29 cellular contexts compared by ENCODE assay signal in genomic region chrX:112555831-112556230, GRCh38.
"Had no signal": no experiment of that assay in that cellular context is flagged by ENCODE, and none has a peak within 500 bp of the region (broad histone marks: within the 10 kb centered on the region; RNA-seq: fewer than 3 reads in every experiment).

No MANE protein-coding gene starts in this region.

- H3K27me3 Mint-ChIP-seq: stimulated activated naive CD8-positive, alpha-beta T cell treated with anti-CD3 and anti-CD28 coated beads, Interleukin-15, amount 100 ng/mL, for 72 hours; stimulated activated naive CD8-positive, alpha-beta T cell treated with anti-CD3 and anti-CD28 coated beads, Interleukin-15, Interleukin-2, amounts not matched to agents 100 ng/mL and 50 ng/mL, for 24 hours; type B pancreatic cell had no signal

- H3K27ac ChIP-seq: stomach, suprapubic skin, testis, thoracic aorta, thyroid gland, tibial artery, tibial nerve, transverse colon, upper lobe of left lung, upper lobe of right lung, uterus, vagina had no signal

- H3K9me3 Mint-ChIP-seq: stimulated activated effector memory CD8-positive, alpha-beta T cell treated with anti-CD3 and anti-CD28 coated beads, Interleukin-12 subunit alpha, Interleukin-12 subunit beta, amount 100 ng/mL, for 72 hours; stimulated activated memory B cell treated with anti-CD40 and anti-IgM and Interleukin-4, amounts not matched to agents 10 μg/mL and 1 μg/mL and 100 μg/mL, for 72 hours; stimulated activated naive CD8-positive, alpha-beta T cell treated with anti-CD3 and anti-CD28 coated beads, Interleukin-15, Interleukin-2, amounts not matched to agents 100 ng/mL and 50 ng/mL, for 24 hours; type B pancreatic cell had no signal

- H3K9me3 ChIP-seq: stomach, suprapubic skin, testis, thoracic aorta, thyroid gland, tibial artery, tibial nerve, transverse colon, upper lobe of left lung, upper lobe of right lung, uterus, vagina had no signal

- H3K4me1 Mint-ChIP-seq: stimulated activated effector memory CD8-positive, alpha-beta T cell treated with anti-CD3 and anti-CD28 coated beads, Interleukin-12 subunit alpha, Interleukin-12 subunit beta, amount 100 ng/mL, for 72 hours; stimulated activated memory B cell treated with anti-CD40 and anti-IgM and Interleukin-4, amounts not matched to agents 10 μg/mL and 1 μg/mL and 100 μg/mL, for 72 hours; stimulated activated naive B cell treated with anti-CD40 and anti-IgM and Interleukin-4, amounts not matched to agents 10 μg/mL and 1 μg/mL and 100 μg/mL, for 72 hours; stimulated activated naive CD8-positive, alpha-beta T cell treated with anti-CD3 and anti-CD28 coated beads, Interleukin-15, amount 100 ng/mL, for 72 hours had no signal

- FAIRE-seq: urothelium cell line had no signal

- H3K4me3 ChIP-seq: stomach, suprapubic skin, testis, thoracic aorta, thyroid gland, tibial artery, tibial nerve, transverse colon, upper lobe of left lung, upper lobe of right lung, uterus, vagina had no signal

- H3K27ac Mint-ChIP-seq: stimulated activated effector memory CD8-positive, alpha-beta T cell treated with anti-CD3 and anti-CD28 coated beads, Interleukin-12 subunit alpha, Interleukin-12 subunit beta, amount 100 ng/mL, for 72 hours; stimulated activated memory B cell treated with anti-CD40 and anti-IgM and Interleukin-4, amounts not matched to agents 10 μg/mL and 1 μg/mL and 100 μg/mL, for 72 hours; stimulated activated naive B cell treated with anti-CD40 and anti-IgM and Interleukin-4, amounts not matched to agents 10 μg/mL and 1 μg/mL and 100 μg/mL, for 72 hours; stimulated activated naive CD8-positive, alpha-beta T cell treated with anti-CD3 and anti-CD28 coated beads, Interleukin-15, amount 100 ng/mL, for 72 hours; stimulated activated naive CD8-positive, alpha-beta T cell treated with anti-CD3 and anti-CD28 coated beads, Interleukin-15, Interleukin-2, amounts not matched to agents 100 ng/mL and 50 ng/mL, for 24 hours; type B pancreatic cell had no signal

- H3K4me1 ChIP-seq: stomach, suprapubic skin, testis, thyroid gland, tibial artery, tibial nerve, transverse colon, upper lobe of left lung, upper lobe of right lung, uterus, vagina had no signal

- H3K27me3 ChIP-seq: suprapubic skin, testis, thyroid gland, tibial artery, tibial nerve, transverse colon, upper lobe of left lung, upper lobe of right lung, vagina had no signal

- H3K36me3 ChIP-seq: stomach, suprapubic skin, thoracic aorta, thyroid gland, tibial artery, tibial nerve, transverse colon, upper lobe of left lung, upper lobe of right lung, uterus, vagina had no signal

- H3K36me3 Mint-ChIP-seq: stimulated activated effector memory CD8-positive, alpha-beta T cell treated with anti-CD3 and anti-CD28 coated beads, Interleukin-12 subunit alpha, Interleukin-12 subunit beta, amount 100 ng/mL, for 72 hours; stimulated activated memory B cell treated with anti-CD40 and anti-IgM and Interleukin-4, amounts not matched to agents 10 μg/mL and 1 μg/mL and 100 μg/mL, for 72 hours; stimulated activated naive B cell treated with anti-CD40 and anti-IgM and Interleukin-4, amounts not matched to agents 10 μg/mL and 1 μg/mL and 100 μg/mL, for 72 hours; type B pancreatic cell had no signal

- H3K4me3 Mint-ChIP-seq: stimulated activated effector memory CD8-positive, alpha-beta T cell treated with anti-CD3 and anti-CD28 coated beads, Interleukin-12 subunit alpha, Interleukin-12 subunit beta, amount 100 ng/mL, for 72 hours; stimulated activated memory B cell treated with anti-CD40 and anti-IgM and Interleukin-4, amounts not matched to agents 10 μg/mL and 1 μg/mL and 100 μg/mL, for 72 hours; stimulated activated naive B cell treated with anti-CD40 and anti-IgM and Interleukin-4, amounts not matched to agents 10 μg/mL and 1 μg/mL and 100 μg/mL, for 72 hours; stimulated activated naive CD8-positive, alpha-beta T cell treated with anti-CD3 and anti-CD28 coated beads, Interleukin-15, amount 100 ng/mL, for 72 hours; stimulated activated naive CD8-positive, alpha-beta T cell treated with anti-CD3 and anti-CD28 coated beads, Interleukin-15, Interleukin-2, amounts not matched to agents 100 ng/mL and 50 ng/mL, for 24 hours; type B pancreatic cell had no signal

- DNase-seq: stimulated activated CD4-positive, alpha-beta T cell treated with anti-CD3 and anti-CD28 coated beads, Interleukin-2, amount 100 ng/mL, for 48 hours; stimulated activated CD4-positive, alpha-beta T cell treated with anti-CD3 and anti-CD28 coated beads, Interleukin-4, amount 100 ng/mL, for 1 hour; stimulated activated CD4-positive, alpha-beta T cell treated with anti-CD3 and anti-CD28 coated beads, Interleukin-4, amount 100 ng/mL, for 24 hours; stimulated activated CD4-positive, alpha-beta T cell treated with anti-CD3 and anti-CD28 coated beads, Interleukin-4, amount 100 ng/mL, for 4 hours; stimulated activated CD8-positive, alpha-beta memory T cell treated with anti-CD3 and anti-CD28 coated beads, Interleukin-4, amount 100 ng/mL, for 48 hours; stimulated activated naive B cell treated with anti-CD40 and anti-IgM and Interleukin-4, amounts not matched to agents 10 μg/mL and 1 μg/mL and 100 μg/mL, for 72 hours; stimulated activated naive CD4-positive, alpha-beta T cell; stimulated activated naive CD4-positive, alpha-beta T cell treated with Interleukin-2 at 50 U/mL for 16 hours; stimulated activated naive CD8-positive, alpha-beta T cell treated with anti-CD3 and anti-CD28 coated beads, Interleukin-15, amount 100 ng/mL, for 72 hours; stimulated activated naive CD8-positive, alpha-beta T cell treated with anti-CD3 and anti-CD28 coated beads, Interleukin-15, Interleukin-2, amounts not matched to agents 100 U/mL and 50 U/mL, for 24 hours; stomach; substantia nigra; testis; thyroid gland; tibial artery; transverse colon; trophoblast cell; upper lobe of left lung; upper lobe of right lung; uterus had no signal

- ATAC-seq: stimulated activated effector memory CD8-positive, alpha-beta T cell treated with anti-CD3 and anti-CD28 coated beads, Interleukin-12 subunit alpha, Interleukin-12 subunit beta, amount 100 ng/mL, for 72 hours; stimulated activated memory B cell treated with anti-CD40 and anti-IgM and Interleukin-4, amounts not matched to agents 10 μg/mL and 1 μg/mL and 100 μg/mL, for 72 hours; stimulated activated naive B cell treated with anti-CD40 and anti-IgM and Interleukin-4, amounts not matched to agents 10 μg/mL and 1 μg/mL and 100 μg/mL, for 72 hours; stimulated activated naive CD8-positive, alpha-beta T cell treated with anti-CD3 and anti-CD28 coated beads, Interleukin-15, amount 100 ng/mL, for 72 hours; stimulated activated naive CD8-positive, alpha-beta T cell treated with anti-CD3 and anti-CD28 coated beads, Interleukin-15, Interleukin-2, amounts not matched to agents 100 U/mL and 50 U/mL, for 24 hours; upper lobe of right lung had no signal
